Comparison of ENCODE assay signal across 18 cellular contexts in the genomic region with DNA sequence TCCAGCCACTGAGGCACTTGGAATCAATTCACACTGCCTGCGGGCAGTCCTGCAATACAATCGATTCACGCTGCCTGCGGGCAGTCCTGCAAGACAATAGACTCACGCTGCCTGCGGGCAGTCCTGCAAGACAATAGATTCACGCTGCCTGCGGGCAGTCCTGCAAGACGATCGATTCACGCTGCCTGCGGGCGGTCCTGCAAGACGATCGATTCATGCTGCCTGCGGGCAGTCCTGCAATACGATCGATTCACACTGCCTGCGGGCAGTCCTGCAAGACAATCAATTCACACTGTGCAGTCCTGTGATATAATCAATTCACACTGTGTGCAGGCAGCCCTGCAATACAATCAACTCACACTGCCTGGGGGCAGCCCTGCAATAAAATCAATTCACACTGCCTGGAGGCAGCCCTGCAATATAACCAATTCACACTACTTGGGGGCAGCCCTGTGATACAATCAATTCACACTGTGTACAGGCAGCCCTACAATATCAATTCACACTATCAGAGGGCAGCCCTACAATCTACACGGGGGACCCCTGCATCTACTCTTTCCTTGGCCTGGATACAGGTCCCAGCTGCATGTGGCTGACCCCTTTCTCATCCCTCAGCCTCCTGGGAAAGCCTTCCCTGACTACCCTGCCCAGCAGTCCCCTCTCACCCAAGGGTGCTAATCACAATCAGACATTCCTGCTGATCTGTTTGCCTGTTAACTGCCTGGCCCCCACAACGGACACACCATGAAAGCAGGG.
"Had no signal": no experiment of that assay in that cellular context is flagged by ENCODE, and none has a peak within 500 bp of the region (broad histone marks: within the 10 kb centered on the region; RNA-seq: fewer than 3 reads in every experiment).

No MANE protein-coding gene starts in this region.

- H3K9me3 ChIP-seq: mucosa of descending colon, psoas muscle had no signal

- H3K4me3 ChIP-seq: mucosa of descending colon, psoas muscle had no signal

- DNase-seq: activated CD4-positive, alpha-beta T cell treated with anti-CD3 and anti-CD28 coated beads, Interleukin-2, amount 10 ng/mL, durations not matched to agents 24 days and 14 days; activated effector memory CD4-positive, alpha-beta T cell treated with anti-CD3 and anti-CD28 coated beads, Interleukin-2, amount 50 U/mL, for 16 hours; activated naive CD4-positive, alpha-beta T cell treated with anti-CD3 and anti-CD28 coated beads, Interleukin-2, amount 50 U/mL, for 16 hours; activated T-cell treated with anti-CD3 and anti-CD28 coated beads, Interleukin-2, amount 50 U/mL, for 72 hours; aorta; cerebellar nuclear complex; effector memory CD8-positive, alpha-beta T cell; immature natural killer cell; mesenchymal stem cell; mucosa of descending colon; naive B cell; psoas muscle; right cardiac atrium; small intestine; stimulated activated CD4-positive, alpha-beta T cell treated with anti-CD3 and anti-CD28 coated beads, Interleukin-4, amount 100 ng/mL, for 24 hours; stimulated activated naive B cell treated with anti-CD40 and anti-IgM and Interleukin-4, amounts not matched to agents 10 μg/mL and 1 μg/mL and 100 μg/mL, for 72 hours; T1000 had no signal

- H3K27ac Mint-ChIP-seq: activated CD4-positive, alpha-beta T cell treated with anti-CD3 and anti-CD28 coated beads, Interleukin-2, amount 10 ng/mL, durations not matched to agents 24 days and 14 days; activated T-cell treated with anti-CD3 and anti-CD28 coated beads, Interleukin-2, amount 50 U/mL, for 72 hours; effector memory CD8-positive, alpha-beta T cell; stimulated activated naive B cell treated with anti-CD40 and anti-IgM and Interleukin-4, amounts not matched to agents 10 μg/mL and 1 μg/mL and 100 μg/mL, for 72 hours had no signal

- H3K27me3 Mint-ChIP-seq: activated CD4-positive, alpha-beta T cell treated with anti-CD3 and anti-CD28 coated beads, Interleukin-2, amount 10 ng/mL, durations not matched to agents 24 days and 14 days; effector memory CD8-positive, alpha-beta T cell; naive B cell; stimulated activated naive B cell treated with anti-CD40 and anti-IgM and Interleukin-4, amounts not matched to agents 10 μg/mL and 1 μg/mL and 100 μg/mL, for 72 hours had no signal

- H3K36me3 Mint-ChIP-seq: immature natural killer cell, naive B cell had no signal

- ATAC-seq: activated T-cell treated with anti-CD3 and anti-CD28 coated beads, Interleukin-2, amount 50 U/mL, for 72 hours; effector memory CD8-positive, alpha-beta T cell; mucosa of descending colon; psoas muscle; right cardiac atrium; stimulated activated naive B cell treated with anti-CD40 and anti-IgM and Interleukin-4, amounts not matched to agents 10 μg/mL and 1 μg/mL and 100 μg/mL, for 72 hours had no signal

- H3K9me3 Mint-ChIP-seq: activated CD4-positive, alpha-beta T cell treated with anti-CD3 and anti-CD28 coated beads, Interleukin-2, amount 10 ng/mL, durations not matched to agents 24 days and 14 days; activated T-cell treated with anti-CD3 and anti-CD28 coated beads, Interleukin-2, amount 50 U/mL, for 72 hours; effector memory CD8-positive, alpha-beta T cell; immature natural killer cell; naive B cell; neural crest cell; stimulated activated naive B cell treated with anti-CD40 and anti-IgM and Interleukin-4, amounts not matched to agents 10 μg/mL and 1 μg/mL and 100 μg/mL, for 72 hours had no signal

- H3K4me3 Mint-ChIP-seq: activated CD4-positive, alpha-beta T cell treated with anti-CD3 and anti-CD28 coated beads, Interleukin-2, amount 10 ng/mL, durations not matched to agents 24 days and 14 days; activated T-cell treated with anti-CD3 and anti-CD28 coated beads, Interleukin-2, amount 50 U/mL, for 72 hours; effector memory CD8-positive, alpha-beta T cell; immature natural killer cell; stimulated activated naive B cell treated with anti-CD40 and anti-IgM and Interleukin-4, amounts not matched to agents 10 μg/mL and 1 μg/mL and 100 μg/mL, for 72 hours had no signal

- H3K27ac ChIP-seq: psoas muscle had no signal
